ENCODE assay signal across 8 cellular contexts in the genomic region with DNA sequence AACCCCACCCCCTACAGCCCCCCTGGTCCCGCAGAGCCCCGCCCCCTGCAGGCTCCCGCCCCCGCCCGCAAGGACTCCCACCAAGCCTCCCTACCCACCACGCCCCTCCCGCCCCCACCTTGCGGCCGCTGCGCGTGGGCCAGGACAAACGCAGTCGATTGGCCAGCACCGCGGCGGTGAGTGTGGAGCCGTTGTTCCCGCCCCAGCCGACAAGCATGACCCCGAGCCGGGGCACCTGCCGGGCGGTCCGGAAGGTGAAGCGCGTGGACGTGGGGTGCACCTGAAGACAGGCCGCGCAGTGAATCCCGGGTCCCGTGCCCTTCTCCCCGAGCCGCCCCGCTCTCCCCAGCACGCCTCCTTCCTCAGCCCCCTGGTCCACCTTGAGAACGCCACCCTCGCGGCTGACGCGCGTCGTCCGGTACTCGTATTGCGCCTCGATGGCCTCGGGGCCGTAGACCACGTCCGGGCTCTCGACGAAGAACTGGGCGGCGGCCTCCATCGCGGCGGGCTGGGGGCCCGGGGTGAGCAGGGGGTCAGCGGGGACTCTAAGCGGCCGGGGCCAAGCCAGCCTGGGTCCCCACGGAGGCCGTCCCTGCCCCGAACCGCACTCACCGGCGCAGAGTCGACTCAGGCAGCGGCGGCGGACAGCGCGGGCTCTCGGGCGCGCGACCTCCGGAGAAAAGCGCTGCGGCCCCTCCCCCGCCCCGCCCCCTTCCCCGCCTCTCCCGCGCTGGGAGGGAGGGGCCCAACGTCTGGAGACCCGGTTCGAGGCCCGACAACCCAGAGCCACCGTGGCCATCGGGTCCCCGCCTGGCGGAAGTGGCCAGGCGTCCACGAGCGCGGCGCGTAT. TPM values are rescaled to one million over a fixed set of nuclear protein-coding genes. Genes with fewer than 3 reads are reported as not detected.
DNase-seq lines count a peak whose midpoint lies in the region; ATAC-seq, FAIRE-seq and TF ChIP-seq lines count a peak whose summit lies in the region.

Gene ISYNA1, minus strand, starts transcription at position 653 of the 850 bp plus-strand sequence. Its CDS starts 154 bp downstream, at position 499.

- H3K9me3 ChIP-seq in HUES6 (ENCODE audit: control insufficient read depth, insufficient read depth, low read depth, low read length): no peaks in the 10 kb centered on the region

- H3K4me3 ChIP-seq in HUES6 (ENCODE audit: low read depth, low read length) (peak within 1 kb of the TSS; percentile 88), lower leg skin (ENCODE audit: low read depth, poor library complexity, severe bottlenecking) (peak within 1 kb of the TSS; percentile 24)

- H3K27me3 ChIP-seq in HUES6 (ENCODE audit: control insufficient read depth, insufficient read depth, low read length): no peaks in the 10 kb centered on the region

- CTCF ChIA-PET in activated B cell treated with CpG ODN at 0.5 μM for 24 hours (lab: Charles Lee): no interaction called here

- ATAC-seq in activated B cell treated with CpG ODN at 0.5 μM for 24 hours (ENCODE audit: low read depth): peak; percentile 14
- peak; percentile 35 for ATAC-seq in stimulated activated effector memory CD8-positive, alpha-beta T cell treated with anti-CD3 and anti-CD28 coated beads, Interleukin-12 subunit alpha, Interleukin-12 subunit beta, amount 100 ng/mL, for 72 hours

- no peak for TF ChIP-seq POLR2A in lower leg skin (IDR thresholded peaks at IDR 0.05)

- no peak within 1 kb of the TSS for H3K27ac Mint-ChIP-seq in activated B cell treated with CpG ODN at 0.5 μM for 24 hours
- peak within 1 kb of the TSS; percentile 56 for H3K27ac Mint-ChIP-seq in stimulated activated effector memory CD8-positive, alpha-beta T cell treated with anti-CD3 and anti-CD28 coated beads, Interleukin-12 subunit alpha, Interleukin-12 subunit beta, amount 100 ng/mL, for 72 hours

- H3K4me3 Mint-ChIP-seq in activated B cell treated with CpG ODN at 0.5 μM for 24 hours: peak within 1 kb of the TSS; percentile 78
- peak within 1 kb of the TSS; percentile 65 for H3K4me3 Mint-ChIP-seq in stimulated activated effector memory CD8-positive, alpha-beta T cell treated with anti-CD3 and anti-CD28 coated beads, Interleukin-12 subunit alpha, Interleukin-12 subunit beta, amount 100 ng/mL, for 72 hours

- peaks cover under 1% of the 10 kb centered on the region for H3K36me3 Mint-ChIP-seq in activated B cell treated with CpG ODN at 0.5 μM for 24 hours (ENCODE audit: low read depth)
- peaks cover 77% of the 10 kb centered on the region for H3K36me3 Mint-ChIP-seq in stimulated activated effector memory CD8-positive, alpha-beta T cell treated with anti-CD3 and anti-CD28 coated beads, Interleukin-12 subunit alpha, Interleukin-12 subunit beta, amount 100 ng/mL, for 72 hours

- POLR2A ChIA-PET in activated B cell treated with CpG ODN at 0.5 μM for 24 hours (lab: Charles Lee): interaction anchor here (0.5 to 1.1 kb wide), 7 partner anchors 10 to 482 kb away, joined by 3 to 8 read pairs (median 3); partner anchors contain the start of genes COPE, DDX49 and KXD1

- peaks cover 20% of the 10 kb centered on the region for H3K36me3 ChIP-seq in HUES6 (ENCODE audit: control insufficient read depth, insufficient read depth, low read length)

- 1 to 2% methylated on average over 22 to 41 of the region's 99 CpGs for WGBS in lower leg skin, 2 donors

- FAIRE-seq in D721Med (lab: Jason Lieb, UNC): no peak

- peaks cover 39% of the 10 kb centered on the region for H3K4me1 ChIP-seq in HUES6 (ENCODE audit: control insufficient read depth, insufficient read depth, low read length)

- no peaks in the 10 kb centered on the region for H3K27me3 Mint-ChIP-seq in activated B cell treated with CpG ODN at 0.5 μM for 24 hours

- H3K27ac ChIP-seq in HUES6 (ENCODE audit: low read depth, low read length): peak within 1 kb of the TSS; percentile 64; the same call in 1 of the 2 replicates

- H3K4me1 Mint-ChIP-seq in activated B cell treated with CpG ODN at 0.5 μM for 24 hours: peaks cover 39% of the 10 kb centered on the region
- peaks cover 57% of the 10 kb centered on the region for H3K4me1 Mint-ChIP-seq in stimulated activated effector memory CD8-positive, alpha-beta T cell treated with anti-CD3 and anti-CD28 coated beads, Interleukin-12 subunit alpha, Interleukin-12 subunit beta, amount 100 ng/mL, for 72 hours

- TF ChIP-seq CTCF in D721Med (IDR thresholded peaks at IDR 0.05; ENCODE audit: insufficient read depth, missing control alignments) (no peak), activated B cell treated with CpG ODN at 0.5 μM for 24 hours (IDR thresholded peaks at IDR 0.05) (no peak), lower leg skin (IDR thresholded peaks at IDR 0.05) (no peak)

- H3K9me3 Mint-ChIP-seq in activated B cell treated with CpG ODN at 0.5 μM for 24 hours: no peaks in the 10 kb centered on the region
- H3K9me3 Mint-ChIP-seq in stimulated activated effector memory CD8-positive, alpha-beta T cell treated with anti-CD3 and anti-CD28 coated beads, Interleukin-12 subunit alpha, Interleukin-12 subunit beta, amount 100 ng/mL, for 72 hours: peaks cover 4% of the 10 kb centered on the region

- peak; percentile 85 for DNase-seq in D721Med (ENCODE audit: insufficient read length, low spot score)
- DNase-seq in activated B cell treated with CpG ODN at 0.5 μM for 24 hours: no peak
- DNase-seq in ecto neural progenitor cell (ENCODE audit: low spot score): peak; percentile 88
- peak in 1 of 2 donors; percentile 93 for DNase-seq in lower leg skin (ENCODE audit: low spot score in 2 of 2)
- DNase-seq in stimulated activated effector memory CD8-positive, alpha-beta T cell treated with anti-CD3 and anti-CD28 coated beads, Interleukin-12 subunit alpha, Interleukin-12 subunit beta, amount 100 ng/mL, for 72 hours (ENCODE audit: low spot score in 2 of 2): peak in 1 of 2 donors; percentile 76
- DNase-seq in NCI-H128 (lab: John Stamatoyannopoulos, UW; ENCODE audit: unreplicated experiment): no peak
- DNase-seq in NCI-H2107 (lab: John Stamatoyannopoulos, UW): no peak

- intact Hi-C loops in activated B cell treated with CpG ODN at 0.5 μM for 24 hours (cut with micrococcal nuclease): loop anchor here (1.0 to 5.0 kb wide), 4 partner anchors 8 to 395 kb away; partner anchors contain the start of genes ELL and UPF1
- intact Hi-C loops in lower leg skin (cut with DNase I; ENCODE audit: low total_unique reads): no loop called here

- H3K9ac ChIP-seq in HUES6 (ENCODE audit: low read length): peak within 1 kb of the TSS; percentile 68

RNA-seq across cellular contexts. Expression of gene ISYNA1, which starts in this region (rescaled TPM):
- 5.1 and 6.3 TPM in 2 replicates for total RNA-seq in activated B cell treated with CpG ODN at 0.5 μM for 24 hours
- 10 to 100 TPM; 16.9 to 29.9 (median 22.3) TPM for total RNA-seq in lower leg skin

Comparison
In these comparisons a context has a peak if more than half of its experiments do, and no peak if none do; other contexts are left out.
1. DNase-seq: peak in D721Med (single experiment) and ecto neural progenitor cell (single experiment); none in activated B cell treated with CpG ODN at 0.5 μM for 24 hours (single experiment), NCI-H128 (single experiment) and NCI-H2107 (single experiment).